ENCODE assay signal across 1 cellular context in the genomic region with DNA sequence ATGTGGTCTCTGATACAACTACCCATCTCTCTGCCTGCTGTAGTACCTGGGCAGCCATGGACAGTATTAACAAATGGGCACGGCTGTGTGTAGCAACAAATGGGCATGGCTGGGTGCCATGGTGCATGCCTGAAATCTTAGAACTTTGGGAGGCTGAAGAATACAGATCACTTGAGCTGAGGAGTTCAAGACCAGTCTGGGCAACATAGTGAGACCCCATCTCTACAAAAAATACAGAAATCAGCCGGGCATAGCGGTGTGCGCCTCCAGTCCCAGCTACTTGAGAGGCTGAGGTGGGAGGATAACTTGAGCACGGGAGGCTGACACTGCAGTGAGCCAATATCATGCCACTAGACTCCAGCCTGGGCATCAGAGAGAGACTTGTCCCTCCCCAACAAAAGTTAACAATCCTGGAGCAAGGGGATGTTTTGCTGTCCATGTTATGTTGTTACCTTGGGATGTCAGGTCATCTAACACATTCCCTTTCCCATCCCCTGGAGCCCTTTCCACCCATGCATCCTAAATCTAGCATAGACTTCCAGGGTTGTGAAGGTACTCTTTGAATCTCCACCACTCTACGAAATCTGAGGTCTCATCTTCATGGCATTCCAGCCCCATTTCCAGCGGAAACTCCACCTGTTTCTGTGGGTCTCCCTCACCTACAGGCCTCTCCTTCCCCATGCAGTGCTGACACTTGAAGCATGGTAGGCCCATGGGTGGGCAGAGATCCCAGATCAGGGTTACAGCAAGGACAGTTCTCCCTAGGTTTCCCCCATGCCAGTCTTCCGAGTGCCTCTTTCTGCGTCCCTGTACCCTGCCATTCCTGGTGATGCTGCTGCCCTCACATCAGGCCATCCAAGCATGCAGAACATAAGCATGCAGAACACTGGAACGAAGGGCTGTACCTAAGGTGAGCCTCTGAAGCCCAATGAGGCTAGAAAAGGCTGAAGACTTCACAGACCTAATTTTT.
TF ChIP-seq lines count a peak whose summit lies in the region.

No MANE protein-coding gene starts in this region.

TF ChIP-seq in HepG2, 621 proteins besides CTCF, POLR2A, EP300 and RAD21 (continues in another document):
- TF ChIP-seq, protein P1, sequence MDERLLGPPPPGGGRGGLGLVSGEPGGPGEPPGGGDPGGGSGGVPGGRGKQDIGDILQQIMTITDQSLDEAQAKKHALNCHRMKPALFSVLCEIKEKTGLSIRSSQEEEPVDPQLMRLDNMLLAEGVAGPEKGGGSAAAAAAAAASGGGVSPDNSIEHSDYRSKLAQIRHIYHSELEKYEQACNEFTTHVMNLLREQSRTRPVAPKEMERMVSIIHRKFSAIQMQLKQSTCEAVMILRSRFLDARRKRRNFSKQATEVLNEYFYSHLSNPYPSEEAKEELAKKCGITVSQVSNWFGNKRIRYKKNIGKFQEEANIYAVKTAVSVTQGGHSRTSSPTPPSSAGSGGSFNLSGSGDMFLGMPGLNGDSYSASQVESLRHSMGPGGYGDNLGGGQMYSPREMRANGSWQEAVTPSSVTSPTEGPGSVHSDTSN (CRISPR knock-in tag; IDR thresholded peaks at IDR 0.05), result 0 out of 2 replicates have a peak, but pooled peaks have one; percentile 22
- TF ChIP-seq ZC3H13 (CRISPR knock-in tag; IDR thresholded peaks at IDR 0.05) (peak; percentile 99), AGO2 (optimal IDR thresholded peaks at IDR 0.05; ENCODE audit: low read depth, low read length) (peak; percentile 84), MBD4 (IDR thresholded peaks at IDR 0.05; ENCODE audit: borderline replicate concordance, low read length) (peak; percentile 70), CCDC6 (CRISPR knock-in tag; IDR thresholded peaks at IDR 0.05) (0 out of 2 replicates have a peak, but pooled peaks have one; percentile 30), ZNF749 (CRISPR knock-in tag; IDR thresholded peaks at IDR 0.05; ENCODE audit: borderline replicate concordance) (no peak), RXRB (CRISPR knock-in tag; IDR thresholded peaks at IDR 0.05; ENCODE audit: borderline replicate concordance) (0 out of 2 replicates have a peak, but pooled peaks have one; percentile 11), ZNF160 (CRISPR knock-in tag; IDR thresholded peaks at IDR 0.05) (peak; percentile 33; the same call in 1 of the 2 replicates), MAF1 (CRISPR knock-in tag; IDR thresholded peaks at IDR 0.05; ENCODE audit: borderline replicate concordance) (no peak), HCFC1 (IDR thresholded peaks at IDR 0.05; ENCODE audit: low read depth, low read length) (no peak), SSRP1 (CRISPR knock-in tag; IDR thresholded peaks at IDR 0.05) (peak; percentile 93), POLR2AphosphoS5 (IDR thresholded peaks at IDR 0.05; ENCODE audit: low read depth, low read length) (peak; percentile 76), ZNF772 (CRISPR knock-in tag; IDR thresholded peaks at IDR 0.05) (0 out of 2 replicates have a peak, but pooled peaks have one; percentile 36), TOPORS (CRISPR knock-in tag; IDR thresholded peaks at IDR 0.05) (0 out of 2 replicates have a peak, but pooled peaks have one; percentile 72), PAF1 (CRISPR knock-in tag; IDR thresholded peaks at IDR 0.05) (peak; percentile 93), ARID2 (CRISPR knock-in tag; IDR thresholded peaks at IDR 0.05; ENCODE audit: borderline replicate concordance) (no peak), FOXO1 (CRISPR knock-in tag; IDR thresholded peaks at IDR 0.05) (0 out of 2 replicates have a peak, but pooled peaks have one; percentile 22), ZFX (CRISPR knock-in tag; IDR thresholded peaks at IDR 0.05; ENCODE audit: low read depth) (peak; percentile 44), ZNF564 (CRISPR knock-in tag; IDR thresholded peaks at IDR 0.05) (no peak), TMF1 (CRISPR knock-in tag; IDR thresholded peaks at IDR 0.05; ENCODE audit: low read depth) (peak; percentile 59; the same call in 1 of the 2 replicates), TARDBP (CRISPR knock-in tag; IDR thresholded peaks at IDR 0.05) (0 out of 2 replicates have a peak, but pooled peaks have one; percentile 45), NFIC (IDR thresholded peaks at IDR 0.05; ENCODE audit: low read length) (peak; percentile 46; the same call in 1 of the 2 replicates), RBM22 (optimal IDR thresholded peaks at IDR 0.05; ENCODE audit: low read length) (peak; percentile 100), ARNT (IDR thresholded peaks at IDR 0.05) (no peak), POLR2AphosphoS2 (IDR thresholded peaks at IDR 0.05; ENCODE audit: low read depth, low read length) (peak; percentile 11), KDM2A (CRISPR knock-in tag; IDR thresholded peaks at IDR 0.05; ENCODE audit: borderline replicate concordance, low read depth) (peak; percentile 79), SNRNP70 (IDR thresholded peaks at IDR 0.05; ENCODE audit: low read depth, low read length) (no peak), PRMT3 (CRISPR knock-in tag; IDR thresholded peaks at IDR 0.05; ENCODE audit: borderline replicate concordance, low read depth) (0 out of 2 replicates have a peak, but pooled peaks have one; percentile 41), ZNF501 (CRISPR knock-in tag; IDR thresholded peaks at IDR 0.05) (0 out of 2 replicates have a peak, but pooled peaks have one; percentile 19), ZNF180 (CRISPR knock-in tag; IDR thresholded peaks at IDR 0.05; ENCODE audit: borderline replicate concordance, low read depth) (no peak), ZNF121 (CRISPR knock-in tag; IDR thresholded peaks at IDR 0.05) (peak; percentile 86), KDM4B (CRISPR knock-in tag; IDR thresholded peaks at IDR 0.05) (no peak), POLR2G (IDR thresholded peaks at IDR 0.05; ENCODE audit: low read depth, low read length) (peak; percentile 93), NCOA5 (CRISPR knock-in tag; IDR thresholded peaks at IDR 0.05) (no peak), CCAR2 (optimal IDR thresholded peaks at IDR 0.05; ENCODE audit: low read depth, low read length) (no peak), ZNF781 (CRISPR knock-in tag; IDR thresholded peaks at IDR 0.05; ENCODE audit: borderline replicate concordance, not compliant biosample characterization) (no peak)
- TF ChIP-seq, protein P2, sequence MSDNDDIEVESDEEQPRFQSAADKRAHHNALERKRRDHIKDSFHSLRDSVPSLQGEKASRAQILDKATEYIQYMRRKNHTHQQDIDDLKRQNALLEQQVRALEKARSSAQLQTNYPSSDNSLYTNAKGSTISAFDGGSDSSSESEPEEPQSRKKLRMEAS (IDR thresholded peaks at IDR 0.05), result 0 out of 2 replicates have a peak, but pooled peaks have one; percentile 17
- TF ChIP-seq, protein P3, sequence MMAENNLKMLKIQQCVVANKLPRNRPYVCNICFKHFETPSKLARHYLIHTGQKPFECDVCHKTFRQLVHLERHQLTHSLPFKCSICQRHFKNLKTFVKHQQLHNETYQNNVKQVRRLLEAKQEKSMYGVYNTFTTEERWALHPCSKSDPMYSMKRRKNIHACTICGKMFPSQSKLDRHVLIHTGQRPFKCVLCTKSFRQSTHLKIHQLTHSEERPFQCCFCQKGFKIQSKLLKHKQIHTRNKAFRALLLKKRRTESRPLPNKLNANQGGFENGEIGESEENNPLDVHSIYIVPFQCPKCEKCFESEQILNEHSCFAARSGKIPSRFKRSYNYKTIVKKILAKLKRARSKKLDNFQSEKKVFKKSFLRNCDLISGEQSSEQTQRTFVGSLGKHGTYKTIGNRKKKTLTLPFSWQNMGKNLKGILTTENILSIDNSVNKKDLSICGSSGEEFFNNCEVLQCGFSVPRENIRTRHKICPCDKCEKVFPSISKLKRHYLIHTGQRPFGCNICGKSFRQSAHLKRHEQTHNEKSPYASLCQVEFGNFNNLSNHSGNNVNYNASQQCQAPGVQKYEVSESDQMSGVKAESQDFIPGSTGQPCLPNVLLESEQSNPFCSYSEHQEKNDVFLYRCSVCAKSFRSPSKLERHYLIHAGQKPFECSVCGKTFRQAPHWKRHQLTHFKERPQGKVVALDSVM (CRISPR knock-in tag; IDR thresholded peaks at IDR 0.05), result peak; percentile 63; the same call in 1 of the 2 replicates
- TF ChIP-seq, protein P4, sequence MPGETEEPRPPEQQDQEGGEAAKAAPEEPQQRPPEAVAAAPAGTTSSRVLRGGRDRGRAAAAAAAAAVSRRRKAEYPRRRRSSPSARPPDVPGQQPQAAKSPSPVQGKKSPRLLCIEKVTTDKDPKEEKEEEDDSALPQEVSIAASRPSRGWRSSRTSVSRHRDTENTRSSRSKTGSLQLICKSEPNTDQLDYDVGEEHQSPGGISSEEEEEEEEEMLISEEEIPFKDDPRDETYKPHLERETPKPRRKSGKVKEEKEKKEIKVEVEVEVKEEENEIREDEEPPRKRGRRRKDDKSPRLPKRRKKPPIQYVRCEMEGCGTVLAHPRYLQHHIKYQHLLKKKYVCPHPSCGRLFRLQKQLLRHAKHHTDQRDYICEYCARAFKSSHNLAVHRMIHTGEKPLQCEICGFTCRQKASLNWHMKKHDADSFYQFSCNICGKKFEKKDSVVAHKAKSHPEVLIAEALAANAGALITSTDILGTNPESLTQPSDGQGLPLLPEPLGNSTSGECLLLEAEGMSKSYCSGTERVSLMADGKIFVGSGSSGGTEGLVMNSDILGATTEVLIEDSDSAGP (CRISPR knock-in tag; IDR thresholded peaks at IDR 0.05; ENCODE audit: borderline replicate concordance), result peak; percentile 42; the same call in 1 of the 2 replicates
- TF ChIP-seq, protein P5, sequence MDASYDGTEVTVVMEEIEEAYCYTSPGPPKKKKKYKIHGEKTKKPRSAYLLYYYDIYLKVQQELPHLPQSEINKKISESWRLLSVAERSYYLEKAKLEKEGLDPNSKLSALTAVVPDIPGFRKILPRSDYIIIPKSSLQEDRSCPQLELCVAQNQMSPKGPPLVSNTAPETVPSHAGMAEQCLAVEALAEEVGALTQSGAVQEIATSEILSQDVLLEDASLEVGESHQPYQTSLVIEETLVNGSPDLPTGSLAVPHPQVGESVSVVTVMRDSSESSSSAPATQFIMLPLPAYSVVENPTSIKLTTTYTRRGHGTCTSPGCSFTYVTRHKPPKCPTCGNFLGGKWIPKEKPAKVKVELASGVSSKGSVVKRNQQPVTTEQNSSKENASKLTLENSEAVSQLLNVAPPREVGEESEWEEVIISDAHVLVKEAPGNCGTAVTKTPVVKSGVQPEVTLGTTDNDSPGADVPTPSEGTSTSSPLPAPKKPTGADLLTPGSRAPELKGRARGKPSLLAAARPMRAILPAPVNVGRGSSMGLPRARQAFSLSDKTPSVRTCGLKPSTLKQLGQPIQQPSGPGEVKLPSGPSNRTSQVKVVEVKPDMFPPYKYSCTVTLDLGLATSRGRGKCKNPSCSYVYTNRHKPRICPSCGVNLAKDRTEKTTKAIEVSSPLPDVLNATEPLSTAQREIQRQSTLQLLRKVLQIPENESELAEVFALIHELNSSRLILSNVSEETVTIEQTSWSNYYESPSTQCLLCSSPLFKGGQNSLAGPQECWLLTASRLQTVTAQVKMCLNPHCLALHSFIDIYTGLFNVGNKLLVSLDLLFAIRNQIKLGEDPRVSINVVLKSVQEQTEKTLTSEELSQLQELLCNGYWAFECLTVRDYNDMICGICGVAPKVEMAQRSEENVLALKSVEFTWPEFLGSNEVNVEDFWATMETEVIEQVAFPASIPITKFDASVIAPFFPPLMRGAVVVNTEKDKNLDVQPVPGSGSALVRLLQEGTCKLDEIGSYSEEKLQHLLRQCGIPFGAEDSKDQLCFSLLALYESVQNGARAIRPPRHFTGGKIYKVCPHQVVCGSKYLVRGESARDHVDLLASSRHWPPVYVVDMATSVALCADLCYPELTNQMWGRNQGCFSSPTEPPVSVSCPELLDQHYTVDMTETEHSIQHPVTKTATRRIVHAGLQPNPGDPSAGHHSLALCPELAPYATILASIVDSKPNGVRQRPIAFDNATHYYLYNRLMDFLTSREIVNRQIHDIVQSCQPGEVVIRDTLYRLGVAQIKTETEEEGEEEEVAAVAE (CRISPR knock-in tag; IDR thresholded peaks at IDR 0.05; ENCODE audit: borderline replicate concordance), result 0 out of 2 replicates have a peak, but pooled peaks have one; percentile 42
- TF ChIP-seq, protein P6, sequence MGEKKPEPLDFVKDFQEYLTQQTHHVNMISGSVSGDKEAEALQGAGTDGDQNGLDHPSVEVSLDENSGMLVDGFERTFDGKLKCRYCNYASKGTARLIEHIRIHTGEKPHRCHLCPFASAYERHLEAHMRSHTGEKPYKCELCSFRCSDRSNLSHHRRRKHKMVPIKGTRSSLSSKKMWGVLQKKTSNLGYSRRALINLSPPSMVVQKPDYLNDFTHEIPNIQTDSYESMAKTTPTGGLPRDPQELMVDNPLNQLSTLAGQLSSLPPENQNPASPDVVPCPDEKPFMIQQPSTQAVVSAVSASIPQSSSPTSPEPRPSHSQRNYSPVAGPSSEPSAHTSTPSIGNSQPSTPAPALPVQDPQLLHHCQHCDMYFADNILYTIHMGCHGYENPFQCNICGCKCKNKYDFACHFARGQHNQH (CRISPR knock-in tag; IDR thresholded peaks at IDR 0.05), result 0 out of 2 replicates have a peak, but pooled peaks have one; percentile 16
- TF ChIP-seq, protein P7, sequence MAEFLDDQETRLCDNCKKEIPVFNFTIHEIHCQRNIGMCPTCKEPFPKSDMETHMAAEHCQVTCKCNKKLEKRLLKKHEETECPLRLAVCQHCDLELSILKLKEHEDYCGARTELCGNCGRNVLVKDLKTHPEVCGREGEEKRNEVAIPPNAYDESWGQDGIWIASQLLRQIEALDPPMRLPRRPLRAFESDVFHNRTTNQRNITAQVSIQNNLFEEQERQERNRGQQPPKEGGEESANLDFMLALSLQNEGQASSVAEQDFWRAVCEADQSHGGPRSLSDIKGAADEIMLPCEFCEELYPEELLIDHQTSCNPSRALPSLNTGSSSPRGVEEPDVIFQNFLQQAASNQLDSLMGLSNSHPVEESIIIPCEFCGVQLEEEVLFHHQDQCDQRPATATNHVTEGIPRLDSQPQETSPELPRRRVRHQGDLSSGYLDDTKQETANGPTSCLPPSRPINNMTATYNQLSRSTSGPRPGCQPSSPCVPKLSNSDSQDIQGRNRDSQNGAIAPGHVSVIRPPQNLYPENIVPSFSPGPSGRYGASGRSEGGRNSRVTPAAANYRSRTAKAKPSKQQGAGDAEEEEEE (CRISPR knock-in tag; IDR thresholded peaks at IDR 0.05; ENCODE audit: borderline replicate concordance), result no peak
- TF ChIP-seq, protein P8, sequence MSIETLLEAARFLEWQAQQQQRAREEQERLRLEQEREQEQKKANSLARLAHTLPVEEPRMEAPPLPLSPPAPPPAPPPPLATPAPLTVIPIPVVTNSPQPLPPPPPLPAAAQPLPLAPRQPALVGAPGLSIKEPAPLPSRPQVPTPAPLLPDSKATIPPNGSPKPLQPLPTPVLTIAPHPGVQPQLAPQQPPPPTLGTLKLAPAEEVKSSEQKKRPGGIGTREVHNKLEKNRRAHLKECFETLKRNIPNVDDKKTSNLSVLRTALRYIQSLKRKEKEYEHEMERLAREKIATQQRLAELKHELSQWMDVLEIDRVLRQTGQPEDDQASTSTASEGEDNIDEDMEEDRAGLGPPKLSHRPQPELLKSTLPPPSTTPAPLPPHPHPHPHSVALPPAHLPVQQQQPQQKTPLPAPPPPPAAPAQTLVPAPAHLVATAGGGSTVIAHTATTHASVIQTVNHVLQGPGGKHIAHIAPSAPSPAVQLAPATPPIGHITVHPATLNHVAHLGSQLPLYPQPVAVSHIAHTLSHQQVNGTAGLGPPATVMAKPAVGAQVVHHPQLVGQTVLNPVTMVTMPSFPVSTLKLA (IDR thresholded peaks at IDR 0.05), result no peak
- TF ChIP-seq, protein P9, sequence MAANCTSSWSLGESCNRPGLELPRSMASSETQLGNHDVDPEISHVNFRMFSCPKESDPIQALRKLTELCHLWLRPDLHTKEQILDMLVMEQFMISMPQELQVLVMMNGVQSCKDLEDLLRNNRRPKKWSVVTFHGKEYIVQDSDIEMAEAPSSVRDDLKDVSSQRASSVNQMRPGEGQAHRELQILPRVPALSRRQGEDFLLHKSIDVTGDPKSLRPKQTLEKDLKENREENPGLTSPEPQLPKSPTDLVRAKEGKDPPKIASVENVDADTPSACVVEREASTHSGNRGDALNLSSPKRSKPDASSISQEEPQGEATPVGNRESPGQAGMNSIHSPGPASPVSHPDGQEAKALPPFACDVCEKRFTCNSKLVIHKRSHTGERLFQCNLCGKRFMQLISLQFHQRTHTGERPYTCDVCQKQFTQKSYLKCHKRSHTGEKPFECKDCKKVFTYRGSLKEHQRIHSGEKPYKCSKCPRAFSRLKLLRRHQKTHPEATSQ (CRISPR knock-in tag; IDR thresholded peaks at IDR 0.05; ENCODE audit: borderline replicate concordance), result 0 out of 2 replicates have a peak, but pooled peaks have one; percentile 33
